ENCODE assay signal across 18 cellular contexts in the genomic region with DNA sequence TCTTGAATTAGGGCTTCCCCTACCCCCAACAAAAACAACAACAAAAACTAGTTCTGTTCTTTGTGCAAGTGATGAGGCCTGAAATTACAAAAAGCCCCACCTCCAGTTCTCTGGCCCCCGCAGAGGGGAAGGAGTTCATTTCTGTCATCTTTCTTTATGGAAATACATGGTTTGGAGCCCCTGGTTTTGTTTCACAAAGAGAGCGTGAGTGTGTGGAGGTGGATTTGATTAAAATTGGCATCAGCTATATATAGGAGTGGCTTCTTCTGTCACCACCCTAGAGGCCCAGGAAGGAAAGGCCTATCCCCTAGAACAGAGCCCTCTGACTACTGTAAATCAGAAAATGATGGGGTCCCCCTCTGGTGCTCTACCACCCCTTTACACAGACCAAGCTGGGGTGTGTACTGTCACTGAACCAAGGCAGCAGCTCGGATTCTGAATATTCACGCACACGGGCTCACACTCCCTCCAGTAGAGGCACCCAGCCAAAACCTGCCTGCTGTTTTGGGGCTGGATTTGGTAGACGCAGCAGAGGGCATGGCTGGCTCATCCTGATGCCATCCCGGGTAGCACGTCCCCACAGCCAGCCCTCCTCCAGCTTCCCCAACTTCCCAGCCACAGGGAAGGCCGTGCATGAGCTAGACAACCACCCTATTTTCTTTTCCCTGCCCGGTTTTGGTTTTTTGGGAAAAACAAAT. TPM values are rescaled to one million over a fixed set of nuclear protein-coding genes. Genes with fewer than 3 reads are reported as not detected.
DNase-seq lines count a peak whose midpoint lies in the region; ATAC-seq and TF ChIP-seq lines count a peak whose summit lies in the region.
"Had no signal": no experiment of that assay in that cellular context is flagged by ENCODE, and none has a peak within 500 bp of the region (broad histone marks: within the 10 kb centered on the region; RNA-seq: fewer than 3 reads in every experiment).

No MANE protein-coding gene starts in this region.

- H3K4me3 ChIP-seq in left ventricle myocardium inferior (no peak overlapping the region), coronary artery (no peak overlapping the region)
- H3K4me3 ChIP-seq: HAP-1, Peyer's patch had no signal

- H3K9me3 Mint-ChIP-seq in activated T-cell treated with anti-CD3 and anti-CD28 coated beads, Interleukin-2, amount 50 U/mL, for 24 hours: no peaks in the 10 kb centered on the region
- no peaks in the 10 kb centered on the region for H3K9me3 Mint-ChIP-seq in activated T-cell treated with anti-CD3 and anti-CD28 coated beads, Interleukin-2, amount 50 U/mL, for 72 hours
- no peaks in the 10 kb centered on the region for H3K9me3 Mint-ChIP-seq in effector memory CD8-positive, alpha-beta T cell

- peaks cover 75% of the 10 kb centered on the region for H3K36me3 ChIP-seq in left ventricle myocardium inferior

- H3K27ac ChIP-seq in left ventricle myocardium inferior (replicated peaks): peak overlapping the region; percentile 8
- no peak overlapping the region for H3K27ac ChIP-seq in coronary artery
- H3K27ac ChIP-seq: KMS-11, Peyer's patch had no signal

- no peaks in the 10 kb centered on the region for H3K27me3 ChIP-seq in left ventricle myocardium inferior (ENCODE audit: low read depth)
- H3K27me3 ChIP-seq: Peyer's patch had no signal

- peaks cover 18% of the 10 kb centered on the region for H3K4me1 Mint-ChIP-seq in activated T-cell treated with anti-CD3 and anti-CD28 coated beads, Interleukin-2, amount 50 U/mL, for 24 hours (ENCODE audit: low read depth)
- no peaks in the 10 kb centered on the region for H3K4me1 Mint-ChIP-seq in activated T-cell treated with anti-CD3 and anti-CD28 coated beads, Interleukin-2, amount 50 U/mL, for 72 hours (ENCODE audit: low read depth)
- peaks cover 25% of the 10 kb centered on the region for H3K4me1 Mint-ChIP-seq in T-helper 17 cell
- H3K4me1 Mint-ChIP-seq in effector memory CD8-positive, alpha-beta T cell (ENCODE audit: low read depth in 2 of 2): peaks cover 20 to 25% of the 10 kb centered on the region in 2 donors

- peak overlapping the region; percentile 8 for H3K27ac Mint-ChIP-seq in activated T-cell treated with anti-CD3 and anti-CD28 coated beads, Interleukin-2, amount 50 U/mL, for 24 hours
- H3K27ac Mint-ChIP-seq in activated T-cell treated with anti-CD3 and anti-CD28 coated beads, Interleukin-2, amount 50 U/mL, for 72 hours: no peak overlapping the region
- H3K27ac Mint-ChIP-seq in T-helper 17 cell: peak overlapping the region; percentile 27
- no peak overlapping the region for H3K27ac Mint-ChIP-seq in effector memory CD8-positive, alpha-beta T cell

- H3K4me1 ChIP-seq in left ventricle myocardium inferior: peaks cover 25% of the 10 kb centered on the region
- H3K4me1 ChIP-seq: HAP-1, Peyer's patch had no signal

- intact Hi-C loops in left ventricle myocardium inferior (cut with micrococcal nuclease) (no loop called here), sciatic nerve (cut with DNase I) (no loop called here)

- DNase-seq in activated T-cell treated with anti-CD3 and anti-CD28 coated beads, Interleukin-2, amount 50 U/mL, for 24 hours: no peak
- no peak for DNase-seq in activated T-cell treated with anti-CD3 and anti-CD28 coated beads, Interleukin-2, amount 50 U/mL, for 72 hours
- DNase-seq in T-helper 17 cell: no peak
- no peak for DNase-seq in left ventricle myocardium inferior
- DNase-seq in sciatic nerve (ENCODE audit: low spot score): no peak
- no peak for DNase-seq in effector memory CD8-positive, alpha-beta T cell
- no peak for DNase-seq in coronary artery (ENCODE audit: low spot score)
- DNase-seq: 8988T, COR-L47, MM.1S, NCI-H1105 treated with DMSO at 0.1 percent for 48 hours, NCI-H1930, NCI-H2171, Peyer's patch had no signal

- TF ChIP-seq CTCF in left ventricle myocardium inferior (IDR thresholded peaks at IDR 0.05; ENCODE audit: borderline replicate concordance) (no peak), coronary artery (IDR thresholded peaks at IDR 0.05) (no peak)

- H3K27me3 Mint-ChIP-seq in activated T-cell treated with anti-CD3 and anti-CD28 coated beads, Interleukin-2, amount 50 U/mL, for 24 hours: no peaks in the 10 kb centered on the region
- no peaks in the 10 kb centered on the region for H3K27me3 Mint-ChIP-seq in activated T-cell treated with anti-CD3 and anti-CD28 coated beads, Interleukin-2, amount 50 U/mL, for 72 hours (ENCODE audit: low read depth)
- H3K27me3 Mint-ChIP-seq in T-helper 17 cell: no peaks in the 10 kb centered on the region
- H3K27me3 Mint-ChIP-seq in effector memory CD8-positive, alpha-beta T cell: no peaks in the 10 kb centered on the region

- peaks cover 86% of the 10 kb centered on the region for H3K36me3 Mint-ChIP-seq in activated T-cell treated with anti-CD3 and anti-CD28 coated beads, Interleukin-2, amount 50 U/mL, for 24 hours (ENCODE audit: low read depth)
- H3K36me3 Mint-ChIP-seq in activated T-cell treated with anti-CD3 and anti-CD28 coated beads, Interleukin-2, amount 50 U/mL, for 72 hours (ENCODE audit: insufficient read depth in 2 of 2): peaks cover 11 to 20% of the 10 kb centered on the region in 2 donors
- H3K36me3 Mint-ChIP-seq in T-helper 17 cell (ENCODE audit: low read depth): peaks cover 17% of the 10 kb centered on the region
- peaks cover 79% of the 10 kb centered on the region for H3K36me3 Mint-ChIP-seq in effector memory CD8-positive, alpha-beta T cell (ENCODE audit: insufficient read depth)

- H3K9me3 ChIP-seq in T-helper 17 cell (ENCODE audit: control insufficient read depth, low read length, poor library complexity, severe bottlenecking) (no peaks in the 10 kb centered on the region), left ventricle myocardium inferior (replicated peaks) (no peaks in the 10 kb centered on the region)
- H3K9me3 ChIP-seq: HAP-1, Peyer's patch had no signal

- ATAC-seq in activated T-cell treated with anti-CD3 and anti-CD28 coated beads, Interleukin-2, amount 50 U/mL, for 72 hours (replicated peaks in 1 of 2): no peak
- no peak for ATAC-seq in T-helper 17 cell
- peak; percentile 52 for ATAC-seq in sciatic nerve
- no peak for ATAC-seq in effector memory CD8-positive, alpha-beta T cell (replicated peaks)
- ATAC-seq in GM19035 (IDR thresholded peaks at IDR 0.05; ENCODE audit: unreplicated experiment): no peak
- ATAC-seq: HepG2 had no signal

- no peak overlapping the region for H3K4me3 Mint-ChIP-seq in activated T-cell treated with anti-CD3 and anti-CD28 coated beads, Interleukin-2, amount 50 U/mL, for 24 hours
- H3K4me3 Mint-ChIP-seq in activated T-cell treated with anti-CD3 and anti-CD28 coated beads, Interleukin-2, amount 50 U/mL, for 72 hours: no peak overlapping the region
- H3K4me3 Mint-ChIP-seq in T-helper 17 cell: no peak overlapping the region
- no peak overlapping the region for H3K4me3 Mint-ChIP-seq in effector memory CD8-positive, alpha-beta T cell

RNA-seq across cellular contexts. Expression of a gene that starts 19.4 kb away (rescaled TPM):
- total RNA-seq in activated T-cell treated with anti-CD3 and anti-CD28 coated beads, Interleukin-2, amount 50 U/mL, for 72 hours: under 1 TPM; 0.39 to 0.96 TPM
- not detected for total RNA-seq in T-helper 17 cell
- total RNA-seq in left ventricle myocardium inferior: 10.5 TPM
- total RNA-seq in sciatic nerve: 0.40 TPM

RNA-seq across cellular contexts. Expression of a gene that starts 41.2 kb away (rescaled TPM):
- 10 to 100 TPM; 15.1 to 15.2 TPM for total RNA-seq in activated T-cell treated with anti-CD3 and anti-CD28 coated beads, Interleukin-2, amount 50 U/mL, for 72 hours
- total RNA-seq in T-helper 17 cell: 10 to 100 TPM; 16.6 to 19.3 TPM
- total RNA-seq in left ventricle myocardium inferior: 19.7 TPM
- total RNA-seq in sciatic nerve: 14.5 TPM

RNA-seq across cellular contexts. Expression of a gene that starts 58.7 kb away (rescaled TPM):
- total RNA-seq in activated T-cell treated with anti-CD3 and anti-CD28 coated beads, Interleukin-2, amount 50 U/mL, for 72 hours: 10 to 100 TPM; 29.0 to 30.0 TPM
- total RNA-seq in T-helper 17 cell: 10 to 100 TPM; 44.6 to 53.5 TPM
- 36.6 TPM for total RNA-seq in left ventricle myocardium inferior
- 29.8 TPM for total RNA-seq in sciatic nerve

Comparison
In these comparisons a context has a peak if more than half of its experiments do, and no peak if none do; other contexts are left out.
1. H3K27ac Mint-ChIP-seq: peak in activated T-cell treated with anti-CD3 and anti-CD28 coated beads, Interleukin-2, amount 50 U/mL, for 24 hours (single experiment) and T-helper 17 cell (single experiment); none in activated T-cell treated with anti-CD3 and anti-CD28 coated beads, Interleukin-2, amount 50 U/mL, for 72 hours (single experiment) and effector memory CD8-positive, alpha-beta T cell (0 of 2).